ENCODE assay signal across 19 cellular contexts in the genomic region with DNA sequence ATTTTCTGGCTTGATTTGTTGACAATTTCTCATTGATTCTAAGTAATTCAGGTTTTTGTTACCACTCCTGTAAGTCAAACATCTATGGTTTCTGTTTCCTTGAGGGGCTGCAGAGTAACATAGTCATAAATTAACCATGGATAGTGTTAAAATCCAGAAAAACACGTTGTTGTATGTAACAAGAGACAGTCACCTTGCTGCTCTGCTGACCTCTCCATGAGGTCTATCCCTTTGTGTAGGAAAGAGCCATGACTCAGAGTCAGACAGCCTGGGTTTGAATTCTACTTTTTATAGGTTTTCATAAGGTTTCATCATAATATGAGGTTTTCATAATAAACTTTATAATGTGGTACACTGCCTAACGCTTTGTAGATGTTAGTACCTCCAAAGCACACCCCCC. TPM values are rescaled to one million over a fixed set of nuclear protein-coding genes. Genes with fewer than 3 reads are reported as not detected.
DNase-seq lines count a peak whose midpoint lies in the region; FAIRE-seq and TF ChIP-seq lines count a peak whose summit lies in the region.
"Had no signal": no experiment of that assay in that cellular context is flagged by ENCODE, and none has a peak within 500 bp of the region (broad histone marks: within the 10 kb centered on the region; RNA-seq: fewer than 3 reads in every experiment).

No MANE protein-coding gene starts in this region.

- peaks cover 65% of the 10 kb centered on the region for H3K4me1 Mint-ChIP-seq in HFFc6 (ENCODE audit: low read depth)

- peaks cover 6% of the 10 kb centered on the region; the same call in 1 of the 2 replicates for H3K36me3 Mint-ChIP-seq in HFFc6 (ENCODE audit: low read depth)

- FAIRE-seq in bronchial epithelial cell (lab: Jason Lieb, UNC), result no peak
- FAIRE-seq: colon had no signal

- CTCF ChIA-PET in AG04450 (lab: Charles Lee), result no interaction called here

- no peaks in the 10 kb centered on the region for H3K27me3 ChIP-seq in AG04450 (ENCODE audit: control insufficient read depth, insufficient read depth, low read length)
- no peaks in the 10 kb centered on the region for H3K27me3 ChIP-seq in bronchial epithelial cell (ENCODE audit: control insufficient read depth, insufficient read depth, low read length)
- no peaks in the 10 kb centered on the region for H3K27me3 ChIP-seq in kidney epithelial cell (ENCODE audit: control insufficient read depth, insufficient read depth, low read length)

- H3K9me3 Mint-ChIP-seq in HFFc6, result no peaks in the 10 kb centered on the region
- H3K9me3 Mint-ChIP-seq: naive thymus-derived CD8-positive, alpha-beta T cell had no signal

- H3K4me3 Mint-ChIP-seq in HFFc6, result no peak overlapping the region
- H3K4me3 Mint-ChIP-seq: naive thymus-derived CD8-positive, alpha-beta T cell had no signal

- peak overlapping the region; percentile 33 for H3K27ac ChIP-seq in AG04450 (ENCODE audit: low read depth, low read length)

- DNase-seq in AG04450 (ENCODE audit: low read depth, low spot score) (no peak), HFFc6 (no peak), bronchial epithelial cell (ENCODE audit: low read depth) (peak; percentile 33), kidney epithelial cell (ENCODE audit: low read depth) (peak; percentile 34), GF-D8 (lab: John Stamatoyannopoulos, UW) (no peak), GM19240 (ENCODE audit: insufficient read length, low spot score) (no peak), NCI-H1694 (lab: John Stamatoyannopoulos, UW) (no peak), NCI-H82 (lab: John Stamatoyannopoulos, UW) (no peak)
- DNase-seq: amniotic stem cell; DMS 273 treated with DMSO at 0.1 percent for 48 hours; hippocampal formation; naive thymus-derived CD8-positive, alpha-beta T cell; NCI-H2029; NCI-H524 treated with DMSO at 0.1 percent for 48 hours had no signal

- H3K27ac Mint-ChIP-seq in HFFc6, result peak overlapping the region; percentile 67

- H3K9me3 ChIP-seq in AG04450 (ENCODE audit: control insufficient read depth, insufficient read depth, low read length), result no peaks in the 10 kb centered on the region
- H3K9me3 ChIP-seq: prostate gland had no signal

- no peaks in the 10 kb centered on the region for H3K27me3 Mint-ChIP-seq in HFFc6 (ENCODE audit: insufficient read depth)
- H3K27me3 Mint-ChIP-seq: naive thymus-derived CD8-positive, alpha-beta T cell had no signal

- no peak overlapping the region for H3K4me3 ChIP-seq in AG04450 (ENCODE audit: low read depth, low read length)
- no peak overlapping the region for H3K4me3 ChIP-seq in bronchial epithelial cell (ENCODE audit: low read depth, low read length)
- H3K4me3 ChIP-seq in kidney epithelial cell (ENCODE audit: low read depth, low read length), result no peak overlapping the region
- H3K4me3 ChIP-seq: prostate gland had no signal

- POLR2A ChIA-PET in AG04450 (lab: Yijun Ruan, JAX), result interaction anchor here (0.6 kb wide), 1 partner anchor 67 kb away, joined by 6 read pairs; no protein-coding TSS in a partner anchor

- no peak for TF ChIP-seq CTCF in AG04450 (IDR thresholded peaks at IDR 0.05; ENCODE audit: low read depth, low read length)
- TF ChIP-seq CTCF in HFFc6 (IDR thresholded peaks at IDR 0.05), result no peak
- no peak for TF ChIP-seq CTCF in bronchial epithelial cell (IDR thresholded peaks at IDR 0.05; ENCODE audit: insufficient read depth, low read length, severe bottlenecking)
- no peak for TF ChIP-seq CTCF in kidney epithelial cell (IDR thresholded peaks at IDR 0.05; ENCODE audit: insufficient read depth, low read length, poor library complexity, severe bottlenecking)

- H3K36me3 ChIP-seq in bronchial epithelial cell (ENCODE audit: control insufficient read depth, insufficient read depth, low read length) (peaks cover 3% of the 10 kb centered on the region), kidney epithelial cell (ENCODE audit: control insufficient read depth, insufficient read depth, low read length) (no peaks in the 10 kb centered on the region)
- H3K36me3 ChIP-seq: prostate gland had no signal

RNA-seq across cellular contexts. Expression of gene NBL1, which starts 27.6 kb away (rescaled TPM):
- polyA plus RNA-seq in AG04450 (2011; rRNA removed), result 151 and 234 TPM in 2 replicates
- 159 and 216 TPM in 2 replicates for polyA minus RNA-seq in AG04450 (2011; rRNA and poly(A)+ RNA removed)
- total RNA-seq in HFFc6 (2021; fragmentation: NEBNext Ultra II Directional; extraction: Animal tissue kit (Norgen Biotek cat#: 25700)), result 100 to 1,000 TPM in 3 of 6 experiments, 10 to 100 TPM in 3; 89.6 to 182 (median 104) TPM
- total RNA-seq in bronchial epithelial cell (55.3 and 108 TPM in 2 replicates), kidney epithelial cell (71.0 and 76.7 TPM in 2 replicates)
- total RNA-seq: OCI-LY7 had no signal

RNA-seq across cellular contexts. Expression of gene HTR6, which starts 48.2 kb away (rescaled TPM):
- not detected in 2 replicates for polyA plus RNA-seq in AG04450 (2011; rRNA removed)
- polyA minus RNA-seq in AG04450 (2011; rRNA and poly(A)+ RNA removed), result not detected in 2 replicates
- not detected for total RNA-seq in HFFc6 (2021; fragmentation: NEBNext Ultra II Directional; extraction: Animal tissue kit (Norgen Biotek cat#: 25700))
- total RNA-seq in bronchial epithelial cell (not detected in 2 replicates), kidney epithelial cell (not detected in 2 replicates)
- total RNA-seq: liver; naive thymus-derived CD8-positive, alpha-beta T cell; OCI-LY7; prostate gland had no signal
- polyA plus RNA-seq: BJ, liver had no signal

Comparison
In these comparisons a context has a peak if more than half of its experiments do, and no peak if none do; other contexts are left out.
1. DNase-seq: peak in bronchial epithelial cell (single experiment) and kidney epithelial cell (single experiment); none in AG04450 (single experiment), HFFc6 (single experiment), GF-D8 (single experiment), GM19240 (single experiment), NCI-H1694 (single experiment) and NCI-H82 (single experiment).